In the genomic region with DNA sequence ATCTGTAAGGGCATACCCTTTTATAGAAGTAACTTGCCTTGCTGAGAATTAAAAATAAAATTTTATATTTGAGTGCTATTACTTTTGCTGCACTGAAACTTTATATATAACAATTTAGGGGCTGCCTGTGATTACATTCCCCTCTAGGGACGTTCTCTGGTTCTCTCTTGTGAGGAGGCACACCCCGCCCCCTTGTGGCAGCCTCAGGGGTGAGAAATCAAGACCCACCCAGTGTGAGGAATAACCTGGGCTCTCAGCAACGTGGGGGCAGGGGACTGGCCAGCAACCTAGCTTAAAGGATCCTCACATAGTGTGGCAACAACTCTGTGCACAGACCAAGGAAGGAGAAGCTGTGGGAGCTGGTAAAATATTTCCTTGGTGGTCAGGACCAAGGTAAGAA, we compare ENCODE assay signal across 10 cellular contexts. TPM values are rescaled to one million over a fixed set of nuclear protein-coding genes. Genes with fewer than 3 reads are reported as not detected.
DNase-seq lines count a peak whose midpoint lies in the region; ATAC-seq, FAIRE-seq and TF ChIP-seq lines count a peak whose summit lies in the region.
"Had no signal": no experiment of that assay in that cellular context is flagged by ENCODE, and none has a peak within 500 bp of the region (broad histone marks: within the 10 kb centered on the region; RNA-seq: fewer than 3 reads in every experiment).

No MANE protein-coding gene starts in this region.

- H3K4me2 ChIP-seq in SU-DHL-6 (ENCODE audit: low read depth, low read length, poor library complexity, severe bottlenecking) = no peak overlapping the region

- H3K36me3 ChIP-seq in SU-DHL-6 (ENCODE audit: low read length) = no peaks in the 10 kb centered on the region

- H3K9ac ChIP-seq in SU-DHL-6 (ENCODE audit: low read length) = no peak overlapping the region

- H3K9me3 Mint-ChIP-seq in effector memory CD8-positive, alpha-beta T cell = no peaks in the 10 kb centered on the region
- H3K9me3 Mint-ChIP-seq: activated naive CD4-positive, alpha-beta T cell treated with anti-CD3 and anti-CD28 coated beads, Interleukin-2, amount 50 U/mL, for 72 hours had no signal

- no peaks in the 10 kb centered on the region for H4K20me1 ChIP-seq in SU-DHL-6 (ENCODE audit: low read depth, low read length)

- peak; percentile 76 for DNase-seq in activated effector memory CD4-positive, alpha-beta T cell treated with anti-CD3 and anti-CD28 coated beads, Interleukin-2, amount 50 U/mL, for 16 hours
- DNase-seq in activated effector memory CD4-positive, alpha-beta T cell treated with Interleukin-2 at 50 U/mL for 16 hours = no peak
- DNase-seq in effector memory CD8-positive, alpha-beta T cell = peak; percentile 25 to 30 (median 28)
- DNase-seq in stimulated activated CD4-positive, alpha-beta T cell treated with anti-CD3 and anti-CD28 coated beads, Interleukin-4, amount 100 ng/mL, for 48 hours (ENCODE audit: low read depth in 2 of 2) = peak; percentile 34 to 35
- DNase-seq in GM12892 (ENCODE audit: insufficient read length) (no peak), DMS79 (lab: John Stamatoyannopoulos, UW) (no peak), omental fat pad (ENCODE audit: low spot score) (no peak)

- TF ChIP-seq POLR2A in GM12892 (IDR thresholded peaks at IDR 0.05; ENCODE audit: low read depth, low read length) = no peak

- no peak for FAIRE-seq in GM12892 (lab: Jason Lieb, UNC)

- H3K4me3 ChIP-seq in SU-DHL-6 (ENCODE audit: insufficient read depth, low read length, poor library complexity, severe bottlenecking) = no peak overlapping the region

- H3K27ac ChIP-seq in SU-DHL-6 (ENCODE audit: low read depth, low read length) = no peak overlapping the region

- H3K9me2 ChIP-seq in SU-DHL-6 (replicated peaks; ENCODE audit: insufficient read depth, low read length) = no peaks in the 10 kb centered on the region

- H3K27ac Mint-ChIP-seq in effector memory CD8-positive, alpha-beta T cell = no peak overlapping the region
- H3K27ac Mint-ChIP-seq: activated naive CD4-positive, alpha-beta T cell treated with anti-CD3 and anti-CD28 coated beads, Interleukin-2, amount 50 U/mL, for 72 hours had no signal

- H3K27me3 Mint-ChIP-seq in effector memory CD8-positive, alpha-beta T cell = peaks cover 7 to 29% of the 10 kb centered on the region in 2 donors

- H3K27me3 ChIP-seq in SU-DHL-6 (ENCODE audit: low read length) = no peaks in the 10 kb centered on the region

- no peak for ATAC-seq in effector memory CD8-positive, alpha-beta T cell (replicated peaks)
- ATAC-seq in omental fat pad (ENCODE audit: low FRiP score) = no peak
- ATAC-seq: activated naive CD4-positive, alpha-beta T cell treated with anti-CD3 and anti-CD28 coated beads, Interleukin-2, amount 50 U/mL, for 72 hours had no signal

- no peaks in the 10 kb centered on the region for H3K79me2 ChIP-seq in SU-DHL-6 (ENCODE audit: insufficient read depth, low read length)

- H2AFZ ChIP-seq in SU-DHL-6 (ENCODE audit: low read depth, low read length, severe bottlenecking) = no peak overlapping the region

- H3K4me3 Mint-ChIP-seq in effector memory CD8-positive, alpha-beta T cell = no peak overlapping the region

- no peaks in the 10 kb centered on the region for H3F3A ChIP-seq in SU-DHL-6 (ENCODE audit: insufficient read depth)

- H3K9me3 ChIP-seq in SU-DHL-6 (ENCODE audit: insufficient read depth, low read length) = no peaks in the 10 kb centered on the region

- TF ChIP-seq CTCF in SU-DHL-6 (IDR thresholded peaks at IDR 0.05; ENCODE audit: insufficient read depth, low read length, poor library complexity, severe bottlenecking) (peak; percentile 33), omental fat pad (IDR thresholded peaks at IDR 0.05) (no peak)

- peaks cover 30 to 34% of the 10 kb centered on the region in 2 donors for H3K4me1 Mint-ChIP-seq in effector memory CD8-positive, alpha-beta T cell (ENCODE audit: low read depth in 2 of 2)

- H3K36me3 Mint-ChIP-seq in effector memory CD8-positive, alpha-beta T cell (ENCODE audit: insufficient read depth) = peaks cover 7% of the 10 kb centered on the region
- H3K36me3 Mint-ChIP-seq: activated naive CD4-positive, alpha-beta T cell treated with anti-CD3 and anti-CD28 coated beads, Interleukin-2, amount 50 U/mL, for 72 hours had no signal

RNA-seq across cellular contexts. Expression of gene MAGEA9, which starts 43.7 kb away (rescaled TPM):
- not detected for polyA plus RNA-seq in GM12892 (2012; ENCODE audit: missing spikeins)
- not detected for total RNA-seq in omental fat pad
- total RNA-seq: activated naive CD4-positive, alpha-beta T cell treated with anti-CD3 and anti-CD28 coated beads, Interleukin-2, amount 50 U/mL, for 72 hours; skeletal muscle tissue had no signal

RNA-seq across cellular contexts. Expression of gene HSFX1, which starts 51.6 kb away (rescaled TPM):
- polyA plus RNA-seq in GM12892 (2012; ENCODE audit: missing spikeins) = 0.19 TPM
- total RNA-seq in omental fat pad = 1 to 10 TPM in 1 of 4 donors, under 1 TPM in 2, not detected in 1; 0.24 to 1.4 (median 0.56) TPM

RNA-seq across cellular contexts. Expression of gene MAGEA8, which starts 55.6 kb away (rescaled TPM):
- polyA plus RNA-seq in GM12892 (2012; ENCODE audit: missing spikeins) = not detected
- not detected for total RNA-seq in omental fat pad
- total RNA-seq: activated naive CD4-positive, alpha-beta T cell treated with anti-CD3 and anti-CD28 coated beads, Interleukin-2, amount 50 U/mL, for 72 hours; skeletal muscle tissue had no signal

Comparison
In these comparisons a context has a peak if more than half of its experiments do, and no peak if none do; other contexts are left out.
1. DNase-seq: peak in activated effector memory CD4-positive, alpha-beta T cell treated with anti-CD3 and anti-CD28 coated beads, Interleukin-2, amount 50 U/mL, for 16 hours (single experiment), effector memory CD8-positive, alpha-beta T cell (3 of 3) and stimulated activated CD4-positive, alpha-beta T cell treated with anti-CD3 and anti-CD28 coated beads, Interleukin-4, amount 100 ng/mL, for 48 hours (2 of 2); none in activated effector memory CD4-positive, alpha-beta T cell treated with Interleukin-2 at 50 U/mL for 16 hours (single experiment), GM12892 (single experiment), DMS79 (single experiment) and omental fat pad (single experiment).